In genomic region chr20:44691424-44692423, GRCh38 we compare ENCODE assay signal across 1 cellular context.
A peak's percentile ranks its signal among the peaks of the same experiment; 100 is the strongest.
TF ChIP-seq lines count a peak whose summit lies in the region.

No MANE protein-coding gene starts in this region.

TF ChIP-seq in HEK293, 187 proteins besides CTCF, POLR2A, EP300 and RAD21 (continued from another document):
- no peak for TF ChIP-seq PRDM2 (tag by site-specific recombination; IDR thresholded peaks at IDR 0.05; ENCODE audit: borderline replicate concordance)
- peak; percentile 87 for TF ChIP-seq RBAK (tag by site-specific recombination; IDR thresholded peaks at IDR 0.05)
- no peak for TF ChIP-seq EGR2 (tag by site-specific recombination; IDR thresholded peaks at IDR 0.05; ENCODE audit: low read depth)
- no peak for TF ChIP-seq ZNF354C (tag by site-specific recombination; IDR thresholded peaks at IDR 0.05; ENCODE audit: borderline replicate concordance, low read depth)
